1 cellular context compared by ENCODE assay signal in the genomic region with DNA sequence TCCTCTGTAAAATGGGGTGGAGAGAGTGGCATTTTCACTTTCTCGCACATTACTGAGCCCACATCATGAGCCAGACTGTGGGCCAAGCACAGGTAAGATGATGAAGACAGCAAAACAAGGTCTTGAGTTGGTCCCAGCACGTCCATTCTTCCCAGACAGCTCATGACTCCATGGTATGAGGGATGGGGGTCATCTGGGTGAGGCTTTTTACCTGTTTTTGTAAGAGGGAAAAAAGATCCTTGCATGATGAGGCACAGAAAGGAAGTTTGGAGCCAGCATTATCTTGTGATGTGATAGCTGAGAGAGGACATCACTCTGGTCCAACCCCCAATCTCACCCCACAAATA.
TF ChIP-seq lines count a peak whose summit lies in the region.

No MANE protein-coding gene starts in this region.

TF ChIP-seq in IMR-90, 13 proteins besides CTCF, POLR2A, EP300 and RAD21:
- no peak for TF ChIP-seq MXI1 (IDR thresholded peaks at IDR 0.05; ENCODE audit: borderline replicate concordance, low read depth, low read length)
- TF ChIP-seq FOS (IDR thresholded peaks at IDR 0.05; ENCODE audit: low read depth, low read length), result no peak
- TF ChIP-seq BHLHE40 (IDR thresholded peaks at IDR 0.05; ENCODE audit: low read depth, low read length), result no peak
- no peak for TF ChIP-seq NFE2L2 (IDR thresholded peaks at IDR 0.05; ENCODE audit: low read depth, low read length)
- TF ChIP-seq CEBPB (IDR thresholded peaks at IDR 0.05; ENCODE audit: low read depth, low read length), result no peak
